12 cellular contexts compared by ENCODE assay signal in the genomic region with DNA sequence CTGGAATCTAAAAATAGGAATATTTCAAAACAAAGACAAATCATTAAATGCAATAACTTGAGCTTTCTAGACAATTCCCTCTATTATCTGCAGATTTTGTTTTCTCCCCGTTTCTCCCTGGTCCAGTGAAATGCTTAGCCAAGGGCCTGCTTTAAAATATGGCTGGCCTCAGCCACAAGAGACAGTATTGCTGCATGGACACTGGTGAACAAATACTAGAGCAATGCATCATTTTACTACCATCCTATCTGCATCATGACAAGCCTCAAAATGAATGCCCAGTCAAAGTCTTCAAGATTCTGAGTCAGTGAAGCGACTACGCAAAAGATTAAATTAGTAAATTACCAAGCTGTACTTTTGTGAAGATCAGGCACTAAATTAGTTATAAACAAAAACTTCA.
DNase-seq lines count a peak whose midpoint lies in the region; TF ChIP-seq lines count a peak whose summit lies in the region.
"Had no signal": no experiment of that assay in that cellular context is flagged by ENCODE, and none has a peak within 500 bp of the region (broad histone marks: within the 10 kb centered on the region; RNA-seq: fewer than 3 reads in every experiment).

No MANE protein-coding gene starts in this region.

- no peak overlapping the region for H3K4me3 Mint-ChIP-seq in chondrocyte (ENCODE audit: unreplicated experiment)
- H3K4me3 Mint-ChIP-seq: activated CD8-positive, alpha-beta memory T cell treated with anti-CD3 and anti-CD28 coated beads, Interleukin-2, amount 10 ng/mL, durations not matched to agents 7 days and 5 days had no signal

- TF ChIP-seq POLR2A in esophagus muscularis mucosa (IDR thresholded peaks at IDR 0.05; ENCODE audit: low read depth), result no peak

- TF ChIP-seq EP300 in esophagus muscularis mucosa (IDR thresholded peaks at IDR 0.05), result no peak

- no peak overlapping the region for H3K4me3 ChIP-seq in AG10803 (ENCODE audit: low read length)
- no peak overlapping the region for H3K4me3 ChIP-seq in esophagus muscularis mucosa
- H3K4me3 ChIP-seq: PC-9 had no signal

- H3K27ac ChIP-seq in esophagus muscularis mucosa (replicated peaks in 1 of 4), result no peak overlapping the region
- H3K27ac ChIP-seq: PC-9 had no signal

- peak; percentile 46 for TF ChIP-seq CTCF in AG10803 (conservative IDR thresholded peaks at IDR 0.05; ENCODE audit: low read length)
- TF ChIP-seq CTCF in chondrocyte (IDR thresholded peaks at IDR 0.05), result peak; percentile 62
- peak in 1 of 3 experiments; percentile 25 for TF ChIP-seq CTCF in esophagus muscularis mucosa (IDR thresholded peaks at IDR 0.05)

- H3K4me1 Mint-ChIP-seq in chondrocyte (ENCODE audit: low read depth), result peaks cover 68% of the 10 kb centered on the region
- H3K4me1 Mint-ChIP-seq: activated CD8-positive, alpha-beta memory T cell treated with anti-CD3 and anti-CD28 coated beads, Interleukin-2, amount 10 ng/mL, durations not matched to agents 7 days and 5 days had no signal

- peak; percentile 57 for DNase-seq in AG10803 (ENCODE audit: low read depth)
- peak; percentile 35 for DNase-seq in M059J (ENCODE audit: low read depth)
- DNase-seq in chondrocyte (ENCODE audit: low spot score), result no peak
- DNase-seq in myocyte (ENCODE audit: low read depth), result peak; percentile 40
- DNase-seq in esophagus muscularis mucosa (ENCODE audit: extremely low spot score), result no peak
- DNase-seq in stimulated activated CD4-positive, alpha-beta T cell treated with anti-CD3 and anti-CD28 coated beads, Interleukin-4, amount 100 ng/mL, for 24 hours, result no peak
- no peak for DNase-seq in stimulated activated CD4-positive, alpha-beta T cell treated with anti-CD3 and anti-CD28 coated beads, Interleukin-2, amount 100 ng/mL, for 24 hours
- no peak for DNase-seq in DMS114 treated with DMSO at 0.1 percent for 48 hours (lab: John Stamatoyannopoulos, UW; ENCODE audit: unreplicated experiment)
- DNase-seq: activated CD8-positive, alpha-beta memory T cell treated with anti-CD3 and anti-CD28 coated beads, Interleukin-2, amount 10 ng/mL, durations not matched to agents 7 days and 5 days; DMS 273 treated with DMSO at 0.1 percent for 48 hours; PC-9; T1000 had no signal

- peak overlapping the region; percentile 4 for H3K27ac Mint-ChIP-seq in chondrocyte (ENCODE audit: unreplicated experiment)
- H3K27ac Mint-ChIP-seq: activated CD8-positive, alpha-beta memory T cell treated with anti-CD3 and anti-CD28 coated beads, Interleukin-2, amount 10 ng/mL, durations not matched to agents 7 days and 5 days had no signal

- no peaks in the 10 kb centered on the region for H3K9me3 Mint-ChIP-seq in chondrocyte (ENCODE audit: low read depth)

- no peaks in the 10 kb centered on the region for H3K36me3 ChIP-seq in esophagus muscularis mucosa

- H3K4me1 ChIP-seq in esophagus muscularis mucosa, result peaks cover 15 to 57% (median 45%) of the 10 kb centered on the region in 4 donors

- H3K27me3 ChIP-seq in esophagus muscularis mucosa, result no peaks in the 10 kb centered on the region

- intact Hi-C loops in esophagus muscularis mucosa (cut with DNase I), result no loop called here

- H3K27me3 Mint-ChIP-seq in chondrocyte (ENCODE audit: low read depth), result no peaks in the 10 kb centered on the region
- H3K27me3 Mint-ChIP-seq: activated CD8-positive, alpha-beta memory T cell treated with anti-CD3 and anti-CD28 coated beads, Interleukin-2, amount 10 ng/mL, durations not matched to agents 7 days and 5 days had no signal

- H3K36me3 Mint-ChIP-seq in chondrocyte (ENCODE audit: low read depth), result peaks cover 1% of the 10 kb centered on the region
- H3K36me3 Mint-ChIP-seq: activated CD8-positive, alpha-beta memory T cell treated with anti-CD3 and anti-CD28 coated beads, Interleukin-2, amount 10 ng/mL, durations not matched to agents 7 days and 5 days had no signal

- 77% methylated on average over 3 of the region's 3 CpGs for WGBS in esophagus muscularis mucosa

- no peaks in the 10 kb centered on the region for H3K9me3 ChIP-seq in esophagus muscularis mucosa

Comparison
In these comparisons a context has a peak if more than half of its experiments do, and no peak if none do; other contexts are left out.
1. DNase-seq: peak in AG10803 (single experiment), M059J (single experiment) and myocyte (single experiment); none in chondrocyte (single experiment), esophagus muscularis mucosa (single experiment), stimulated activated CD4-positive, alpha-beta T cell treated with anti-CD3 and anti-CD28 coated beads, Interleukin-4, amount 100 ng/mL, for 24 hours (single experiment), stimulated activated CD4-positive, alpha-beta T cell treated with anti-CD3 and anti-CD28 coated beads, Interleukin-2, amount 100 ng/mL, for 24 hours (0 of 2) and DMS114 treated with DMSO at 0.1 percent for 48 hours (single experiment).